1 cellular context compared by ENCODE assay signal in genomic region chrX:129932137-129932791, GRCh38.
TF ChIP-seq lines count a peak whose summit lies in the region.

No MANE protein-coding gene starts in this region.

TF ChIP-seq in K562, 482 proteins besides CTCF, POLR2A, EP300 and RAD21 (continued from another document):
- TF ChIP-seq ZHX1 (conservative IDR thresholded peaks at IDR 0.05; ENCODE audit: low read length) (no peak), ZBTB9 (CRISPR knock-in tag; IDR thresholded peaks at IDR 0.05) (0 out of 2 replicates have a peak, but pooled peaks have one; percentile 51), FOSL1 (tag; conservative IDR thresholded peaks at IDR 0.05) (0 out of 2 replicates have a peak, but pooled peaks have one; percentile 40), HDAC8 (tag; IDR thresholded peaks at IDR 0.05) (no peak), EHMT2 (IDR thresholded peaks at IDR 0.05) (no peak), GTF2F1 (IDR thresholded peaks at IDR 0.05; ENCODE audit: low read depth, low read length) (no peak), EZH2 (IDR thresholded peaks at IDR 0.05; ENCODE audit: borderline replicate concordance, low read depth, low read length) (no peak), BRD4 (IDR thresholded peaks at IDR 0.05) (0 out of 2 replicates have a peak, but pooled peaks have one; percentile 3), ZNF592 (IDR thresholded peaks at IDR 0.05) (peak; percentile 55; the same call in 1 of the 2 replicates), ERF (CRISPR knock-in tag; IDR thresholded peaks at IDR 0.05) (0 out of 2 replicates have a peak, but pooled peaks have one; percentile 40), RBM17 (IDR thresholded peaks at IDR 0.05; ENCODE audit: borderline replicate concordance, low read depth, low read length) (no peak), ZNF253 (CRISPR knock-in tag; conservative IDR thresholded peaks at IDR 0.05) (no peak), ZBTB49 (CRISPR knock-in tag; IDR thresholded peaks at IDR 0.05; ENCODE audit: borderline replicate concordance) (no peak), MEF2A (IDR thresholded peaks at IDR 0.05; ENCODE audit: control insufficient read depth, low read depth, low read length) (no peak), SMAD4 (CRISPR knock-in tag; conservative IDR thresholded peaks at IDR 0.05) (peak; percentile 64; the same call in 1 of the 2 replicates), RBBP5 (IDR thresholded peaks at IDR 0.05; ENCODE audit: borderline replicate concordance, insufficient read depth, low read length, poor library complexity, severe bottlenecking) (peak; percentile 61), E2F4 (CRISPR knock-in tag; IDR thresholded peaks at IDR 0.05; ENCODE audit: low read depth) (no peak), ZNF174 (CRISPR knock-in tag; IDR thresholded peaks at IDR 0.05) (no peak), ZNF407 (IDR thresholded peaks at IDR 0.05; ENCODE audit: low read depth) (no peak), CHD2 (IDR thresholded peaks at IDR 0.05; ENCODE audit: low read depth, low read length) (no peak), VEZF1 (CRISPR knock-in tag; IDR thresholded peaks at IDR 0.05) (peak; percentile 97), GABPA (tag; conservative IDR thresholded peaks at IDR 0.05; ENCODE audit: low read depth) (peak; percentile 26; the same call in 1 of the 2 replicates), TAF15 (IDR thresholded peaks at IDR 0.05; ENCODE audit: low read depth, low read length) (no peak), CHCHD3 (CRISPR knock-in tag; IDR thresholded peaks at IDR 0.05) (no peak), ZBTB12 (CRISPR knock-in tag; IDR thresholded peaks at IDR 0.05) (no peak), ZNF217 (CRISPR knock-in tag; IDR thresholded peaks at IDR 0.05) (no peak)
